8 cellular contexts compared by ENCODE assay signal in the genomic region with DNA sequence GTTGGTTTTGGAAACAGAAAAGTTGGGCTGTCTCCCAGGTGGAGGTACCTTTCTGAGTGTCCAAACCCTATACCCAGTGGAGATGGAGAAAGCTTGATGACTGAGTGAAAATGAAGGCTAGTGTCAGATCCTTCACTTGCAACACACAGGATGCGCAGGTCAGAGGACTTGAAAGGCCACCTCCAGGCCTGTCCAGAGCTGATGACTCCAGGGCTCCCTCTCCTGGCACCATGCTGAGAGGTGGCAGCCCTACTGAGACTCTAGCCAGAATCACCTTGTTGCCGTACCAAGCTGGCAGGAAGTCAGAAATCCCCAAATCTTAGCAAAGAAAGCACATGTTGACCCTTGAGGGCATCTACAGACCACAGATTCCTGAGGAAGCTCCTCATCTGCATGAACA. TPM values are rescaled to one million over a fixed set of nuclear protein-coding genes. Genes with fewer than 3 reads are reported as not detected.
DNase-seq lines count a peak whose midpoint lies in the region; ATAC-seq and TF ChIP-seq lines count a peak whose summit lies in the region.

No MANE protein-coding gene starts in this region.

- H3K4me3 ChIP-seq in HFF-Myc (replicated peaks; ENCODE audit: low read depth, low read length) (no peak overlapping the region), left lung (no peak overlapping the region), MG63 (no peak overlapping the region)

- peak; percentile 71 for TF ChIP-seq CTCF in Calu3 (IDR thresholded peaks at IDR 0.05; ENCODE audit: unreplicated experiment)
- peak; percentile 52 for TF ChIP-seq CTCF in HFF-Myc (IDR thresholded peaks at IDR 0.05; ENCODE audit: low read depth, low read length, missing control alignments)
- TF ChIP-seq CTCF in left lung (IDR thresholded peaks at IDR 0.05) = no peak

- peaks cover 0 to 83% of the 10 kb centered on the region in 2 donors for H3K27me3 ChIP-seq in left lung
- H3K27me3 ChIP-seq in MG63 = no peaks in the 10 kb centered on the region

- BruUV-seq in Calu3 (replicated peaks; lab: Mats Ljungman, UMichigan) = no TSS peak

- intact Hi-C loops in Calu3 (cut with micrococcal nuclease; ENCODE audit: unreplicated experiment) = no loop called here
- intact Hi-C loops in activated CD4-positive, alpha-beta T cell treated with anti-CD3 and anti-CD28 coated beads, Interleukin-2, amount 10 ng/mL, durations not matched to agents 24 days and 14 days (cut with micrococcal nuclease) = no loop called here
- intact Hi-C loops in left lung (cut with DNase I) = loop anchor here in 1 of 2 donors (10.0 kb wide), 1 partner anchor 190 kb away; no protein-coding TSS in a partner anchor

- DNase-seq in Calu3 (peak; percentile 72), HFF-Myc (ENCODE audit: extremely low read depth, low read depth) (no peak), left lung (peak in 1 of 2 donors; percentile 61), amygdala (lab: John Stamatoyannopoulos, UW) (no peak), mesenteric fat pad (ENCODE audit: low spot score) (no peak), MG63 (no peak)
- DNase-seq in activated CD4-positive, alpha-beta T cell treated with anti-CD3 and anti-CD28 coated beads, Interleukin-2, amount 10 ng/mL, durations not matched to agents 24 days and 14 days = peak; percentile 72
- DNase-seq in activated CD4-positive, CD25-positive, alpha-beta regulatory T cell treated with anti-CD3 and anti-CD28 coated beads, Interleukin-2, amount 50 U/mL, for 72 hours = no peak

- H3K36me3 Mint-ChIP-seq in Calu3 (ENCODE audit: insufficient read depth, unreplicated experiment) = peaks cover 10% of the 10 kb centered on the region
- no peaks in the 10 kb centered on the region for H3K36me3 Mint-ChIP-seq in activated CD4-positive, alpha-beta T cell treated with anti-CD3 and anti-CD28 coated beads, Interleukin-2, amount 10 ng/mL, durations not matched to agents 24 days and 14 days (ENCODE audit: low read depth)

- no peak overlapping the region for H3K27ac Mint-ChIP-seq in Calu3 (ENCODE audit: unreplicated experiment)
- no peak overlapping the region for H3K27ac Mint-ChIP-seq in activated CD4-positive, alpha-beta T cell treated with anti-CD3 and anti-CD28 coated beads, Interleukin-2, amount 10 ng/mL, durations not matched to agents 24 days and 14 days

- peaks cover 15% of the 10 kb centered on the region for H3K4me1 Mint-ChIP-seq in Calu3 (ENCODE audit: low read depth, unreplicated experiment)
- H3K4me1 Mint-ChIP-seq in activated CD4-positive, alpha-beta T cell treated with anti-CD3 and anti-CD28 coated beads, Interleukin-2, amount 10 ng/mL, durations not matched to agents 24 days and 14 days = peaks cover 5% of the 10 kb centered on the region

- no peak overlapping the region for H3K4me3 Mint-ChIP-seq in Calu3 (ENCODE audit: low read depth, unreplicated experiment)
- no peak overlapping the region for H3K4me3 Mint-ChIP-seq in activated CD4-positive, alpha-beta T cell treated with anti-CD3 and anti-CD28 coated beads, Interleukin-2, amount 10 ng/mL, durations not matched to agents 24 days and 14 days

- H3K9me3 ChIP-seq in left lung = no peaks in the 10 kb centered on the region
- H3K9me3 ChIP-seq in MG63 = no peaks in the 10 kb centered on the region

- peaks cover 63% of the 10 kb centered on the region for H3K27me3 Mint-ChIP-seq in Calu3 (ENCODE audit: unreplicated experiment)
- peaks cover 39% of the 10 kb centered on the region for H3K27me3 Mint-ChIP-seq in activated CD4-positive, alpha-beta T cell treated with anti-CD3 and anti-CD28 coated beads, Interleukin-2, amount 10 ng/mL, durations not matched to agents 24 days and 14 days

- H3K36me3 ChIP-seq in left lung (no peaks in the 10 kb centered on the region), MG63 (no peaks in the 10 kb centered on the region)

- H3K27ac ChIP-seq in left lung = no peak overlapping the region

- CTCF ChIA-PET in Calu3 (lab: Charles Lee) = interaction anchor here (0.6 to 1.5 kb wide), 8 partner anchors 13 to 359 kb away, joined by 3 to 6 read pairs (median 4); no protein-coding TSS in a partner anchor

- ATAC-seq in left lung = peak; percentile 72

- no peaks in the 10 kb centered on the region for H3K9me3 Mint-ChIP-seq in Calu3 (ENCODE audit: low read depth, unreplicated experiment)
- no peaks in the 10 kb centered on the region for H3K9me3 Mint-ChIP-seq in activated CD4-positive, alpha-beta T cell treated with anti-CD3 and anti-CD28 coated beads, Interleukin-2, amount 10 ng/mL, durations not matched to agents 24 days and 14 days

- H3K4me1 ChIP-seq in left lung = peaks cover 0 to 7% of the 10 kb centered on the region in 2 donors

RNA-seq across cellular contexts. Expression of a gene that starts 16.4 kb away (rescaled TPM):
- total RNA-seq in Calu3 (2022) = not detected in 2 replicates
- not detected in 2 replicates for total RNA-seq in activated CD4-positive, alpha-beta T cell treated with anti-CD3 and anti-CD28 coated beads, Interleukin-2, amount 10 ng/mL, durations not matched to agents 24 days and 14 days
- total RNA-seq in left lung = not detected
- total RNA-seq in mesenteric fat pad = not detected
- total RNA-seq in MG63 (2014; rRNA removed; shearing (Covaris generic); ENCODE audit: low replicate concordance) = not detected in 2 replicates

RNA-seq across cellular contexts. Expression of a gene that starts 45.4 kb away (rescaled TPM):
- total RNA-seq in Calu3 (2022) = 0.88 and 2.3 TPM in 2 replicates
- 0.07 TPM in 1 of 2 replicates, not detected in the other for total RNA-seq in activated CD4-positive, alpha-beta T cell treated with anti-CD3 and anti-CD28 coated beads, Interleukin-2, amount 10 ng/mL, durations not matched to agents 24 days and 14 days
- total RNA-seq in left lung = not detected
- total RNA-seq in mesenteric fat pad = 0.45 TPM
- total RNA-seq in MG63 (2014; rRNA removed; shearing (Covaris generic); ENCODE audit: low replicate concordance) = not detected in 2 replicates

Comparison
In these comparisons a context has a peak if more than half of its experiments do, and no peak if none do; other contexts are left out.
1. DNase-seq: peak in Calu3 (single experiment) and activated CD4-positive, alpha-beta T cell treated with anti-CD3 and anti-CD28 coated beads, Interleukin-2, amount 10 ng/mL, durations not matched to agents 24 days and 14 days (single experiment); none in HFF-Myc (single experiment), amygdala (0 of 56), mesenteric fat pad (single experiment), activated CD4-positive, CD25-positive, alpha-beta regulatory T cell treated with anti-CD3 and anti-CD28 coated beads, Interleukin-2, amount 50 U/mL, for 72 hours (single experiment) and MG63 (single experiment).
2. CTCF ChIP-seq: peak in Calu3 (single experiment) and HFF-Myc (single experiment); none in left lung (0 of 2).